1 cellular context compared by ENCODE assay signal in genomic region chr1:7403265-7404045, GRCh38.
TF ChIP-seq lines count a peak whose summit lies in the region.

No MANE protein-coding gene starts in this region.

TF ChIP-seq in IMR-90, 13 proteins besides CTCF, POLR2A, EP300 and RAD21:
- TF ChIP-seq CEBPB (IDR thresholded peaks at IDR 0.05; ENCODE audit: low read depth, low read length): no peak
- no peak for TF ChIP-seq BHLHE40 (IDR thresholded peaks at IDR 0.05; ENCODE audit: low read depth, low read length)
- no peak for TF ChIP-seq RCOR1 (IDR thresholded peaks at IDR 0.05; ENCODE audit: insufficient replicate concordance, low read length)
- TF ChIP-seq NFE2L2 (IDR thresholded peaks at IDR 0.05; ENCODE audit: low read depth, low read length): no peak
- no peak for TF ChIP-seq MAFK (IDR thresholded peaks at IDR 0.05; ENCODE audit: low read depth, low read length)
- TF ChIP-seq ELK1 (IDR thresholded peaks at IDR 0.05; ENCODE audit: borderline replicate concordance, low read depth, low read length): no peak
- TF ChIP-seq FOS (IDR thresholded peaks at IDR 0.05; ENCODE audit: low read depth, low read length): no peak
- no peak for TF ChIP-seq SMC3 (IDR thresholded peaks at IDR 0.05; ENCODE audit: low read depth, low read length)
- no peak for TF ChIP-seq USF2 (IDR thresholded peaks at IDR 0.05; ENCODE audit: low read depth, low read length)
- no peak for TF ChIP-seq MAZ (IDR thresholded peaks at IDR 0.05; ENCODE audit: borderline replicate concordance, low read depth, low read length)
- TF ChIP-seq CHD1 (IDR thresholded peaks at IDR 0.05; ENCODE audit: low read depth, low read length): no peak
- TF ChIP-seq RFX5 (IDR thresholded peaks at IDR 0.05; ENCODE audit: low read depth, low read length): no peak
- no peak for TF ChIP-seq MXI1 (IDR thresholded peaks at IDR 0.05; ENCODE audit: borderline replicate concordance, low read depth, low read length)
